ENCODE assay signal across 8 cellular contexts in genomic region chr6:6545616-6546317, GRCh38. TPM values are rescaled to one million over a fixed set of nuclear protein-coding genes. Genes with fewer than 3 reads are reported as not detected.
A peak's percentile ranks its signal among the peaks of the same experiment; 100 is the strongest.
DNase-seq lines count a peak whose midpoint lies in the region; ATAC-seq and TF ChIP-seq lines count a peak whose summit lies in the region.

No MANE protein-coding gene starts in this region.

- peak overlapping the region; percentile 30 for H3K4me3 Mint-ChIP-seq in CD4-positive, alpha-beta T cell
- H3K4me3 Mint-ChIP-seq in central memory CD8-positive, alpha-beta T cell: peak overlapping the region; percentile 49
- H3K4me3 Mint-ChIP-seq in nephron: peak overlapping the region; percentile 37 to 69 (median 52)

- H3K9me3 ChIP-seq in CD4-positive, alpha-beta T cell (ENCODE audit: control insufficient read depth, low read length): no peaks in the 10 kb centered on the region

- no peak for TF ChIP-seq CTCF in CD4-positive, alpha-beta T cell (IDR thresholded peaks at IDR 0.05)
- no peak for TF ChIP-seq CTCF in nephron (IDR thresholded peaks at IDR 0.05; ENCODE audit: unreplicated experiment in 3 of 3)

- H3K4me1 Mint-ChIP-seq in CD4-positive, alpha-beta T cell (ENCODE audit: low read depth): peaks cover 5% of the 10 kb centered on the region
- no peaks in the 10 kb centered on the region for H3K4me1 Mint-ChIP-seq in central memory CD8-positive, alpha-beta T cell
- peaks cover 37% of the 10 kb centered on the region for H3K4me1 Mint-ChIP-seq in nephron

- CTCF ChIA-PET in CD4-positive, alpha-beta T cell (lab: Charles Lee): interaction anchor here (1.1 to 1.9 kb wide), 4 partner anchors 8 to 1402 kb away, joined by 3 to 15 read pairs (median 9); no protein-coding TSS in a partner anchor

- no peak for ATAC-seq in CD4-positive, alpha-beta T cell (ENCODE audit: poor library complexity)
- ATAC-seq in GM21619 (IDR thresholded peaks at IDR 0.05; ENCODE audit: unreplicated experiment): peak; percentile 5
- ATAC-seq in central memory CD8-positive, alpha-beta T cell (replicated peaks; ENCODE audit: extremely low read depth, poor library complexity, severe bottlenecking): no peak
- no peak for ATAC-seq in GM21515 (IDR thresholded peaks at IDR 0.05; ENCODE audit: unreplicated experiment)
- ATAC-seq in HG02884 (IDR thresholded peaks at IDR 0.05; ENCODE audit: unreplicated experiment): no peak

- no peak overlapping the region for H3K27ac Mint-ChIP-seq in CD4-positive, alpha-beta T cell
- no peak overlapping the region for H3K27ac Mint-ChIP-seq in central memory CD8-positive, alpha-beta T cell (ENCODE audit: low read depth)
- no peak overlapping the region for H3K27ac Mint-ChIP-seq in nephron

- peaks cover 33% of the 10 kb centered on the region for H3K27me3 ChIP-seq in CD4-positive, alpha-beta T cell (ENCODE audit: control insufficient read depth, insufficient read depth, low read length)

- no peak overlapping the region for H3K27ac ChIP-seq in CD4-positive, alpha-beta T cell (ENCODE audit: low read depth, low read length)

- H3K27me3 Mint-ChIP-seq in CD4-positive, alpha-beta T cell: peaks cover 62% of the 10 kb centered on the region
- H3K27me3 Mint-ChIP-seq in central memory CD8-positive, alpha-beta T cell: peaks cover 76% of the 10 kb centered on the region
- H3K27me3 Mint-ChIP-seq in nephron (ENCODE audit: low read depth): peaks cover 42% of the 10 kb centered on the region

- no peak for DNase-seq in CD4-positive, alpha-beta T cell
- no peak for DNase-seq in central memory CD8-positive, alpha-beta T cell (ENCODE audit: low spot score in 2 of 2)
- DNase-seq in OCI-M2 (lab: John Stamatoyannopoulos, UW; ENCODE audit: unreplicated experiment) (no peak), GOT3 (lab: John Stamatoyannopoulos, UW) (no peak)

- H3K9me3 Mint-ChIP-seq in CD4-positive, alpha-beta T cell: no peaks in the 10 kb centered on the region
- H3K9me3 Mint-ChIP-seq in central memory CD8-positive, alpha-beta T cell: no peaks in the 10 kb centered on the region
- H3K9me3 Mint-ChIP-seq in nephron: peaks cover 6% of the 10 kb centered on the region

- no peaks in the 10 kb centered on the region for H3K36me3 Mint-ChIP-seq in CD4-positive, alpha-beta T cell (ENCODE audit: low read depth)
- peaks cover 5% of the 10 kb centered on the region for H3K36me3 Mint-ChIP-seq in central memory CD8-positive, alpha-beta T cell (ENCODE audit: insufficient read depth)
- H3K36me3 Mint-ChIP-seq in nephron (ENCODE audit: low read depth): no peaks in the 10 kb centered on the region

- intact Hi-C loops in CD4-positive, alpha-beta T cell (cut with DNase I, micrococcal nuclease): loop anchor here (1.0 to 10.0 kb wide), 3 partner anchors 231 to 1073 kb away; no protein-coding TSS in a partner anchor

- POLR2A ChIA-PET in CD4-positive, alpha-beta T cell (lab: Charles Lee): no interaction called here

RNA-seq across cellular contexts. Expression of gene LY86, which starts 42.8 kb away (rescaled TPM):
- total RNA-seq in CD4-positive, alpha-beta T cell: 1 to 10 TPM; 1.3 to 2.1 TPM
